ENCODE assay signal across 12 cellular contexts in genomic region chr15:26391556-26392229, GRCh38.
"Had no signal": no experiment of that assay in that cellular context is flagged by ENCODE, and none has a peak within 500 bp of the region (broad histone marks: within the 10 kb centered on the region; RNA-seq: fewer than 3 reads in every experiment).

No MANE protein-coding gene starts in this region.

- DNase-seq: activated CD4-positive, alpha-beta T cell treated with anti-CD3 and anti-CD28 coated beads for 36 hours; activated CD8-positive, alpha-beta memory T cell treated with anti-CD3 and anti-CD28 coated beads, Interleukin-2, amount 50 U/mL, for 48 hours; activated CD8-positive, alpha-beta T cell treated with anti-CD3 and anti-CD28 coated beads, Interleukin-2, amount 10 ng/mL, durations not matched to agents 7 days and 5 days; activated naive CD4-positive, alpha-beta T cell treated with anti-CD3 and anti-CD28 coated beads, Interleukin-2, amount 10 ng/mL, durations not matched to agents 7 days and 5 days; adrenal gland; central memory CD4-positive, alpha-beta T cell; effector CD8-positive, alpha-beta T cell; foreskin melanocyte; posterior cingulate gyrus; small intestine; stomach; T1000 had no signal

- H3K4me3 Mint-ChIP-seq: activated CD4-positive, alpha-beta T cell treated with anti-CD3 and anti-CD28 coated beads for 36 hours; activated CD8-positive, alpha-beta T cell treated with anti-CD3 and anti-CD28 coated beads, Interleukin-2, amount 10 ng/mL, durations not matched to agents 7 days and 5 days; activated naive CD4-positive, alpha-beta T cell treated with anti-CD3 and anti-CD28 coated beads, Interleukin-2, amount 10 ng/mL, durations not matched to agents 7 days and 5 days had no signal

- ATAC-seq: activated CD4-positive, alpha-beta T cell treated with anti-CD3 and anti-CD28 coated beads for 36 hours; activated CD8-positive, alpha-beta T cell treated with anti-CD3 and anti-CD28 coated beads, Interleukin-2, amount 10 ng/mL, durations not matched to agents 7 days and 5 days had no signal

- H3K4me1 Mint-ChIP-seq: activated CD4-positive, alpha-beta T cell treated with anti-CD3 and anti-CD28 coated beads for 36 hours; activated naive CD4-positive, alpha-beta T cell treated with anti-CD3 and anti-CD28 coated beads, Interleukin-2, amount 10 ng/mL, durations not matched to agents 7 days and 5 days had no signal

- H3K27ac Mint-ChIP-seq: activated CD4-positive, alpha-beta T cell treated with anti-CD3 and anti-CD28 coated beads for 36 hours; activated CD8-positive, alpha-beta T cell treated with anti-CD3 and anti-CD28 coated beads, Interleukin-2, amount 10 ng/mL, durations not matched to agents 7 days and 5 days; activated naive CD4-positive, alpha-beta T cell treated with anti-CD3 and anti-CD28 coated beads, Interleukin-2, amount 10 ng/mL, durations not matched to agents 7 days and 5 days had no signal

- H3K36me3 Mint-ChIP-seq: activated naive CD4-positive, alpha-beta T cell treated with anti-CD3 and anti-CD28 coated beads, Interleukin-2, amount 10 ng/mL, durations not matched to agents 7 days and 5 days had no signal

- H3K27me3 Mint-ChIP-seq: activated CD4-positive, alpha-beta T cell treated with anti-CD3 and anti-CD28 coated beads for 36 hours; activated naive CD4-positive, alpha-beta T cell treated with anti-CD3 and anti-CD28 coated beads, Interleukin-2, amount 10 ng/mL, durations not matched to agents 7 days and 5 days had no signal
